In genomic region chr2:143698350-143698749, GRCh38 we compare ENCODE assay signal across 15 cellular contexts.
DNase-seq lines count a peak whose midpoint lies in the region; ATAC-seq, FAIRE-seq and TF ChIP-seq lines count a peak whose summit lies in the region.
"Had no signal": no experiment of that assay in that cellular context is flagged by ENCODE, and none has a peak within 500 bp of the region (broad histone marks: within the 10 kb centered on the region; RNA-seq: fewer than 3 reads in every experiment).

No MANE protein-coding gene starts in this region.

- TF ChIP-seq POLR2A in GM12878 (IDR thresholded peaks at IDR 0.05; ENCODE audit: low read depth, low read length): no peak
- no peak for TF ChIP-seq POLR2A in ovary (IDR thresholded peaks at IDR 0.05)
- no peak for TF ChIP-seq POLR2A in tibial nerve (IDR thresholded peaks at IDR 0.05)

- H3K79me2 ChIP-seq in GM12878 (ENCODE audit: control insufficient read depth, insufficient read depth, low read length): no peaks in the 10 kb centered on the region

- no peak for DNase-seq in activated T-cell treated with anti-CD3 and anti-CD28 coated beads, Interleukin-2, amount 50 U/mL, for 24 hours
- no peak for DNase-seq in activated T-cell treated with anti-CD3 and anti-CD28 coated beads for 4 hours
- DNase-seq in CD8-positive, alpha-beta memory T cell: no peak
- no peak for DNase-seq in T-helper 17 cell
- no peak for DNase-seq in GM12878 (ENCODE audit: low read depth, low spot score)
- no peak for DNase-seq in stimulated activated naive B cell treated with anti-CD40 and anti-IgM and Interleukin-4, amounts not matched to agents 10 μg/mL and 1 μg/mL and 100 μg/mL, for 72 hours
- DNase-seq in ovary: no peak
- DNase-seq in tibial nerve (ENCODE audit: low spot score in 2 of 2): no peak
- DNase-seq: KBM-7, NCI-H1048, NCI-H1694, NCI-H345, NCI-H526 treated with DMSO at 0.1 percent for 48 hours, PC-9 had no signal

- TF ChIP-seq EP300 in GM12878 (IDR thresholded peaks at IDR 0.05; ENCODE audit: borderline replicate concordance in 1 of 2, control insufficient read depth in 1 of 2, low read depth in 2 of 2, low read length in 2 of 2): no peak
- TF ChIP-seq EP300 in ovary (IDR thresholded peaks at IDR 0.05): no peak
- no peak for TF ChIP-seq EP300 in tibial nerve (IDR thresholded peaks at IDR 0.05)

- H3K27ac ChIP-seq in CD8-positive, alpha-beta memory T cell (ENCODE audit: low read depth, low read length): no peak overlapping the region
- H3K27ac ChIP-seq in GM12878 (ENCODE audit: control insufficient read depth, insufficient read depth) (no peak overlapping the region), ovary (no peak overlapping the region), tibial nerve (no peak overlapping the region)
- H3K27ac ChIP-seq: A549, PC-9 had no signal

- intact Hi-C loops in GM12878 (cut with micrococcal nuclease; ENCODE audit: unreplicated experiment) (no loop called here), ovary (cut with DNase I) (no loop called here)

- H3K4me1 ChIP-seq in CD8-positive, alpha-beta memory T cell (ENCODE audit: insufficient read depth, low read length): no peaks in the 10 kb centered on the region
- peaks cover 28% of the 10 kb centered on the region for H3K4me1 ChIP-seq in GM12878 (ENCODE audit: control insufficient read depth, insufficient read depth, low read length)
- no peaks in the 10 kb centered on the region for H3K4me1 ChIP-seq in ovary (ENCODE audit: insufficient read depth)
- peaks cover 0 to 14% (median 0%) of the 10 kb centered on the region in 4 donors for H3K4me1 ChIP-seq in tibial nerve
- H3K4me1 ChIP-seq: A549 had no signal

- RAD21 ChIA-PET in GM12878 (lab: Charles Lee; ENCODE audit: unreplicated experiment): no interaction called here

- H3K27me3 ChIP-seq in CD8-positive, alpha-beta memory T cell (ENCODE audit: insufficient read depth, low read length, poor library complexity, severe bottlenecking): no peaks in the 10 kb centered on the region
- H3K27me3 ChIP-seq in GM12878 (replicated peaks in 1 of 2; ENCODE audit: control insufficient read depth in 2 of 2, insufficient read depth in 2 of 2, low read length in 1 of 2) (no peaks in the 10 kb centered on the region), ovary (no peaks in the 10 kb centered on the region), tibial nerve (no peaks in the 10 kb centered on the region)

- FAIRE-seq in GM12878 (lab: Jason Lieb, UNC): peak; percentile 35
- FAIRE-seq: A549 had no signal

- SMC1A ChIA-PET in GM12878 (lab: Charles Lee; ENCODE audit: uncharacterized antibody, unreplicated experiment): interaction anchor here (0.7 to 1.6 kb wide), 2 partner anchors 8 to 690 kb away, joined by 3 read pairs; no protein-coding TSS in a partner anchor

- peak overlapping the region; percentile 96 for H3K27ac Mint-ChIP-seq in activated T-cell treated with anti-CD3 and anti-CD28 coated beads, Interleukin-2, amount 50 U/mL, for 24 hours
- H3K27ac Mint-ChIP-seq in CD8-positive, alpha-beta memory T cell: peak overlapping the region in 5 of 8 donors; percentile 4 to 80 (median 35)
- peak overlapping the region; percentile 85 for H3K27ac Mint-ChIP-seq in T-helper 17 cell
- H3K27ac Mint-ChIP-seq in stimulated activated naive B cell treated with anti-CD40 and anti-IgM and Interleukin-4, amounts not matched to agents 10 μg/mL and 1 μg/mL and 100 μg/mL, for 72 hours: no peak overlapping the region

- H3K4me3 ChIP-seq in CD8-positive, alpha-beta memory T cell (ENCODE audit: low read length): no peak overlapping the region
- H3K4me3 ChIP-seq in GM12878 (no peak overlapping the region), ovary (no peak overlapping the region), tibial nerve (no peak overlapping the region)
- H3K4me3 ChIP-seq: A549, PC-9 had no signal

- H3K4me2 ChIP-seq in GM12878 (ENCODE audit: control insufficient read depth, insufficient read depth): 0 out of 2 replicates have a peak overlapping the region, but pooled peaks have one; percentile 1
- H3K4me2 ChIP-seq: A549, PC-9 had no signal

- POLR2A ChIA-PET in CD8-positive, alpha-beta memory T cell (lab: Charles Lee): no interaction called here
- POLR2A ChIA-PET in GM12878 (lab: Charles Lee): no interaction called here

- H3K36me3 Mint-ChIP-seq in activated T-cell treated with anti-CD3 and anti-CD28 coated beads, Interleukin-2, amount 50 U/mL, for 24 hours (ENCODE audit: low read depth): peaks cover 44% of the 10 kb centered on the region
- H3K36me3 Mint-ChIP-seq in CD8-positive, alpha-beta memory T cell: peaks cover 7 to 33% (median 13%) of the 10 kb centered on the region in 3 donors
- peaks cover 9% of the 10 kb centered on the region for H3K36me3 Mint-ChIP-seq in T-helper 17 cell (ENCODE audit: low read depth)
- peaks cover 9 to 16% of the 10 kb centered on the region in 2 donors for H3K36me3 Mint-ChIP-seq in stimulated activated naive B cell treated with anti-CD40 and anti-IgM and Interleukin-4, amounts not matched to agents 10 μg/mL and 1 μg/mL and 100 μg/mL, for 72 hours

- peaks cover 71% of the 10 kb centered on the region for H3K4me1 Mint-ChIP-seq in activated T-cell treated with anti-CD3 and anti-CD28 coated beads, Interleukin-2, amount 50 U/mL, for 24 hours (ENCODE audit: low read depth)
- peaks cover 31 to 61% (median 43%) of the 10 kb centered on the region in 3 donors for H3K4me1 Mint-ChIP-seq in CD8-positive, alpha-beta memory T cell
- peaks cover 17% of the 10 kb centered on the region for H3K4me1 Mint-ChIP-seq in T-helper 17 cell
- H3K4me1 Mint-ChIP-seq in stimulated activated naive B cell treated with anti-CD40 and anti-IgM and Interleukin-4, amounts not matched to agents 10 μg/mL and 1 μg/mL and 100 μg/mL, for 72 hours: peaks cover 10 to 35% of the 10 kb centered on the region in 2 donors

- H3K36me3 ChIP-seq in CD8-positive, alpha-beta memory T cell (ENCODE audit: insufficient read depth, low read length): peaks cover 3% of the 10 kb centered on the region
- H3K36me3 ChIP-seq in GM12878 (ENCODE audit: control insufficient read depth in 2 of 2, insufficient read depth in 2 of 2, low read length in 1 of 2): no peaks in the 10 kb centered on the region
- no peaks in the 10 kb centered on the region for H3K36me3 ChIP-seq in ovary
- H3K36me3 ChIP-seq in tibial nerve: no peaks in the 10 kb centered on the region

- H3K27me3 Mint-ChIP-seq in activated T-cell treated with anti-CD3 and anti-CD28 coated beads, Interleukin-2, amount 50 U/mL, for 24 hours: no peaks in the 10 kb centered on the region
- no peaks in the 10 kb centered on the region for H3K27me3 Mint-ChIP-seq in CD8-positive, alpha-beta memory T cell
- no peaks in the 10 kb centered on the region for H3K27me3 Mint-ChIP-seq in T-helper 17 cell
- H3K27me3 Mint-ChIP-seq in stimulated activated naive B cell treated with anti-CD40 and anti-IgM and Interleukin-4, amounts not matched to agents 10 μg/mL and 1 μg/mL and 100 μg/mL, for 72 hours: no peaks in the 10 kb centered on the region

- CTCF ChIA-PET in CD8-positive, alpha-beta memory T cell (lab: Charles Lee): no interaction called here
- CTCF ChIA-PET in GM12878 (lab: Yijun Ruan, JAX): interaction anchor here (4.1 kb wide), 1 partner anchor 12 kb away, joined by 23 read pairs; no protein-coding TSS in a partner anchor

- in situ Hi-C loops in GM12878 (cut with MboI): no loop called here

- no peak for TF ChIP-seq RAD21 in GM12878 (IDR thresholded peaks at IDR 0.05; ENCODE audit: insufficient read depth, low read depth, low read length)

- H3K4me3 Mint-ChIP-seq in activated T-cell treated with anti-CD3 and anti-CD28 coated beads, Interleukin-2, amount 50 U/mL, for 24 hours: no peak overlapping the region
- H3K4me3 Mint-ChIP-seq in CD8-positive, alpha-beta memory T cell: no peak overlapping the region
- no peak overlapping the region for H3K4me3 Mint-ChIP-seq in T-helper 17 cell
- H3K4me3 Mint-ChIP-seq in stimulated activated naive B cell treated with anti-CD40 and anti-IgM and Interleukin-4, amounts not matched to agents 10 μg/mL and 1 μg/mL and 100 μg/mL, for 72 hours: no peak overlapping the region

- BruUV-seq in GM12878 (replicated peaks; lab: Mats Ljungman, UMichigan): no TSS peak

- H3K9me3 ChIP-seq in CD8-positive, alpha-beta memory T cell (ENCODE audit: low read length): no peaks in the 10 kb centered on the region
- no peaks in the 10 kb centered on the region for H3K9me3 ChIP-seq in T-helper 17 cell (ENCODE audit: control insufficient read depth, low read length, poor library complexity, severe bottlenecking)
- H3K9me3 ChIP-seq in GM12878 (replicated peaks; ENCODE audit: control insufficient read depth, insufficient read depth, low read length): no peaks in the 10 kb centered on the region
- no peaks in the 10 kb centered on the region for H3K9me3 ChIP-seq in ovary
- H3K9me3 ChIP-seq in tibial nerve: no peaks in the 10 kb centered on the region
- H3K9me3 ChIP-seq: A549 had no signal

- 47% methylated on average over 2 of the region's 2 CpGs for WGBS in GM12878 (ENCODE audit: insufficient coverage, insufficient replicate concordance, low lambda C conversion rate, missing lambda C conversion rate)
- 91 to 92% (median 91%) methylated on average over 2 of the region's 2 CpGs for WGBS in ovary, 3 donors
- 88 to 92% methylated on average over 2 of the region's 2 CpGs for WGBS in tibial nerve, 2 donors

- no peak overlapping the region for H3K9ac ChIP-seq in GM12878 (ENCODE audit: control insufficient read depth, insufficient read depth, low read length)

- TF ChIP-seq CTCF in GM12878 (IDR thresholded peaks at IDR 0.05 in 2 of 3, conservative IDR thresholded peaks at IDR 0.05 in 1 of 3; ENCODE audit: control insufficient read depth in 2 of 3, extremely low read depth in 1 of 3, insufficient read depth in 1 of 3, low read depth in 3 of 3, low read length in 3 of 3): no peak
- no peak for TF ChIP-seq CTCF in ovary (IDR thresholded peaks at IDR 0.05)
- TF ChIP-seq CTCF in tibial nerve (IDR thresholded peaks at IDR 0.05): no peak

- peaks cover 5% of the 10 kb centered on the region for H3K9me3 Mint-ChIP-seq in activated T-cell treated with anti-CD3 and anti-CD28 coated beads, Interleukin-2, amount 50 U/mL, for 24 hours
- no peaks in the 10 kb centered on the region for H3K9me3 Mint-ChIP-seq in CD8-positive, alpha-beta memory T cell
- H3K9me3 Mint-ChIP-seq in stimulated activated naive B cell treated with anti-CD40 and anti-IgM and Interleukin-4, amounts not matched to agents 10 μg/mL and 1 μg/mL and 100 μg/mL, for 72 hours: no peaks in the 10 kb centered on the region

- no peaks in the 10 kb centered on the region for H4K20me1 ChIP-seq in GM12878 (ENCODE audit: control insufficient read depth, insufficient read depth)

- ATAC-seq in T-helper 17 cell (no peak), GM12878 (no peak)
- ATAC-seq in stimulated activated naive B cell treated with anti-CD40 and anti-IgM and Interleukin-4, amounts not matched to agents 10 μg/mL and 1 μg/mL and 100 μg/mL, for 72 hours (replicated peaks): no peak
- ATAC-seq: A549 had no signal

- H2AFZ ChIP-seq in GM12878 (ENCODE audit: control insufficient read depth, low read depth, low read length): no peak overlapping the region
- H2AFZ ChIP-seq: PC-9 had no signal
